13 cellular contexts compared by ENCODE assay signal in genomic region chr1:180805316-180805715, GRCh38.
A peak's percentile ranks its signal among the peaks of the same experiment; 100 is the strongest.
DNase-seq lines count a peak whose midpoint lies in the region; ATAC-seq, FAIRE-seq and TF ChIP-seq lines count a peak whose summit lies in the region.
"Had no signal": no experiment of that assay in that cellular context is flagged by ENCODE, and none has a peak within 500 bp of the region (broad histone marks: within the 10 kb centered on the region; RNA-seq: fewer than 3 reads in every experiment).

No MANE protein-coding gene starts in this region.

- POLR2A ChIA-PET in activated CD4-positive, alpha-beta T cell treated with anti-CD3 and anti-CD28 coated beads for 36 hours (lab: Charles Lee) = no interaction called here

- ATAC-seq in GM18867 (IDR thresholded peaks at IDR 0.05; ENCODE audit: unreplicated experiment) (peak; percentile 86), GM21576 (IDR thresholded peaks at IDR 0.05; ENCODE audit: unreplicated experiment) (peak; percentile 94), HG03175 (IDR thresholded peaks at IDR 0.05; ENCODE audit: unreplicated experiment) (peak; percentile 73)
- no peak for ATAC-seq in activated CD4-positive, alpha-beta T cell treated with anti-CD3 and anti-CD28 coated beads for 36 hours

- no peaks in the 10 kb centered on the region for H3K9me3 Mint-ChIP-seq in activated CD4-positive, alpha-beta T cell treated with anti-CD3 and anti-CD28 coated beads for 36 hours (ENCODE audit: low read depth)

- no peak overlapping the region for H3K27ac Mint-ChIP-seq in activated CD4-positive, alpha-beta T cell treated with anti-CD3 and anti-CD28 coated beads for 36 hours
- H3K27ac Mint-ChIP-seq: progenitor cell of endocrine pancreas had no signal

- H3K36me3 Mint-ChIP-seq in activated CD4-positive, alpha-beta T cell treated with anti-CD3 and anti-CD28 coated beads for 36 hours (ENCODE audit: low read depth) = peaks cover 20% of the 10 kb centered on the region

- H3K4me3 Mint-ChIP-seq in activated CD4-positive, alpha-beta T cell treated with anti-CD3 and anti-CD28 coated beads for 36 hours = no peak overlapping the region

- intact Hi-C loops in activated CD4-positive, alpha-beta T cell treated with anti-CD3 and anti-CD28 coated beads for 36 hours (cut with DNase I, micrococcal nuclease) = no loop called here

- H3K4me1 Mint-ChIP-seq in activated CD4-positive, alpha-beta T cell treated with anti-CD3 and anti-CD28 coated beads for 36 hours = peaks cover 10% of the 10 kb centered on the region

- DNase-seq in D721Med (ENCODE audit: insufficient read length, low spot score) = no peak
- DNase-seq in hippocampal formation (lab: John Stamatoyannopoulos, UW) = no peak
- DNase-seq in activated CD4-positive, alpha-beta T cell treated with anti-CD3 and anti-CD28 coated beads for 36 hours = no peak
- DNase-seq in HTR-8/SVneo (ENCODE audit: insufficient read length, low spot score) = no peak
- no peak for DNase-seq in HPDE6-E6E7 (ENCODE audit: extremely low spot score)
- DNase-seq: activated T-cell treated with anti-CD3 and anti-CD28 coated beads, Interleukin-2, amount 50 U/mL, for 48 hours; NCI-H1436; uterus had no signal

- CTCF ChIA-PET in activated CD4-positive, alpha-beta T cell treated with anti-CD3 and anti-CD28 coated beads for 36 hours (lab: Charles Lee) = no interaction called here

- TF ChIP-seq CTCF in D721Med (IDR thresholded peaks at IDR 0.05; ENCODE audit: insufficient read depth, missing control alignments) = no peak

- H3K27me3 Mint-ChIP-seq in activated CD4-positive, alpha-beta T cell treated with anti-CD3 and anti-CD28 coated beads for 36 hours = no peaks in the 10 kb centered on the region
- H3K27me3 Mint-ChIP-seq: progenitor cell of endocrine pancreas had no signal

- peak; percentile 91 for FAIRE-seq in D721Med (lab: Jason Lieb, UNC)
- FAIRE-seq in HTR-8/SVneo (lab: Jason Lieb, UNC) = no peak
- FAIRE-seq: astrocyte had no signal
